ENCODE assay signal across 8 cellular contexts in the genomic region with DNA sequence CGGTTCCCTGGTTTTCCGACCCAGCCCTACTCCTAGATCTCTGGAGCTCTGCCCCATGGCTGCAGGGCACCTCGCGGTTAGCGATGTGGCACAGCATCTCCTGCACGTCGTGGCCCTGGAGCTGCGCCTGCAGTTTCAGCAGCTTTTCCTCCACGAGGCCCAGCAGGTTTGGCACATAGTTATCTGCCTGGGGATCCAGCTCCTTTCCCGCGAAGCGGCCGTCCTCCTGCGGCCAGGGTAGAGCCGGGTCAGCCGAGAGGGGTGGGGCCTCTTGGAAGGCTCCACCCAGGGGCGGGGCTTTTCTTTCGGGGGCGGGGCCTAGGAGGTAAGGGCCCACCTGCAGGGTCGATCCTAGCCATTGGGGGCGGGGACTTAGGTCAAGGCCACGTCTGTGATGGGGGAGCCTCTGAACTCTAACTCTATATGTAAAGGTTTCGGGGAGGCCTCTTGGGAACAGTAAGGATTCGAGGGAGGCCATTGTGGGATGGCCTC. TPM values are rescaled to one million over a fixed set of nuclear protein-coding genes. Genes with fewer than 3 reads are reported as not detected.
DNase-seq lines count a peak whose midpoint lies in the region; ATAC-seq and TF ChIP-seq lines count a peak whose summit lies in the region.

No MANE protein-coding gene starts in this region.

- CTCF ChIA-PET in Calu3 (lab: Charles Lee) = interaction anchor here (0.6 to 1.5 kb wide), 6 partner anchors 14 to 151 kb away, joined by 3 to 4 read pairs (median 4); partner anchors contain the start of genes ODAD3 and PRKCSH

- intact Hi-C loops in Calu3 (cut with micrococcal nuclease; ENCODE audit: unreplicated experiment) = no loop called here

- H3K36me3 Mint-ChIP-seq in Calu3 (ENCODE audit: insufficient read depth, unreplicated experiment) = peaks cover 27% of the 10 kb centered on the region
- no peaks in the 10 kb centered on the region for H3K36me3 Mint-ChIP-seq in central memory CD8-positive, alpha-beta T cell (ENCODE audit: insufficient read depth)

- H3K36me3 ChIP-seq in RWPE2 (ENCODE audit: low read depth) = no peaks in the 10 kb centered on the region
- H3K36me3 ChIP-seq in mucosa of stomach (ENCODE audit: control insufficient read depth, insufficient read depth, low read length) = no peaks in the 10 kb centered on the region

- BruUV-seq in Calu3 (replicated peaks; lab: Mats Ljungman, UMichigan) = no TSS peak

- H3K27me3 ChIP-seq in RWPE2 (ENCODE audit: insufficient read depth, poor library complexity, severe bottlenecking) (no peaks in the 10 kb centered on the region), mucosa of stomach (ENCODE audit: control insufficient read depth, insufficient read depth, low read length) (peaks cover 53% of the 10 kb centered on the region)

- ATAC-seq in GM21786 (IDR thresholded peaks at IDR 0.05; ENCODE audit: unreplicated experiment) (peak; percentile 23), RWPE2 (ENCODE audit: low read depth) (peak; percentile 47), GM19455 (IDR thresholded peaks at IDR 0.05; ENCODE audit: unreplicated experiment) (no peak), HG02973 (IDR thresholded peaks at IDR 0.05; ENCODE audit: unreplicated experiment) (no peak), HG03025 (IDR thresholded peaks at IDR 0.05; ENCODE audit: low FRiP score, unreplicated experiment) (no peak)
- peak; percentile 37 for ATAC-seq in central memory CD8-positive, alpha-beta T cell (replicated peaks; ENCODE audit: extremely low read depth, poor library complexity, severe bottlenecking)

- peak overlapping the region; percentile 21 for H3K4me3 ChIP-seq in RWPE2 (ENCODE audit: severe bottlenecking)
- peak overlapping the region; percentile 9 for H3K4me3 ChIP-seq in mucosa of stomach (ENCODE audit: low read length)

- DNase-seq in Calu3 = peak; percentile 43
- DNase-seq in RWPE2 (ENCODE audit: low spot score) = peak; percentile 62
- peak in 1 of 2 donors; percentile 20 for DNase-seq in central memory CD8-positive, alpha-beta T cell (ENCODE audit: low spot score in 2 of 2)

- TF ChIP-seq CTCF in Calu3 (IDR thresholded peaks at IDR 0.05; ENCODE audit: unreplicated experiment) (no peak), RWPE2 (IDR thresholded peaks at IDR 0.05; ENCODE audit: poor library complexity, severe bottlenecking) (no peak)

- no peaks in the 10 kb centered on the region for H3K9me3 ChIP-seq in RWPE2 (ENCODE audit: severe bottlenecking)
- no peaks in the 10 kb centered on the region for H3K9me3 ChIP-seq in mucosa of stomach (ENCODE audit: control insufficient read depth, low read length)

- H3K4me1 ChIP-seq in RWPE2 (ENCODE audit: insufficient read depth, poor library complexity, severe bottlenecking) (peaks cover 4% of the 10 kb centered on the region), mucosa of stomach (ENCODE audit: control insufficient read depth, insufficient read depth, low read length) (peaks cover 35% of the 10 kb centered on the region)

- no peak overlapping the region for H3K27ac ChIP-seq in RWPE2 (ENCODE audit: poor library complexity, severe bottlenecking)

- no peak overlapping the region for H3K27ac Mint-ChIP-seq in Calu3 (ENCODE audit: unreplicated experiment)
- H3K27ac Mint-ChIP-seq in central memory CD8-positive, alpha-beta T cell (ENCODE audit: low read depth) = no peak overlapping the region

- peak overlapping the region; percentile 36 for H3K4me3 Mint-ChIP-seq in Calu3 (ENCODE audit: low read depth, unreplicated experiment)
- H3K4me3 Mint-ChIP-seq in central memory CD8-positive, alpha-beta T cell = peak overlapping the region; percentile 75

- H3K9me3 Mint-ChIP-seq in Calu3 (ENCODE audit: low read depth, unreplicated experiment) = no peaks in the 10 kb centered on the region
- H3K9me3 Mint-ChIP-seq in central memory CD8-positive, alpha-beta T cell = no peaks in the 10 kb centered on the region

- no peak overlapping the region for H3K9ac ChIP-seq in mucosa of stomach (ENCODE audit: low read length)

- H3K4me1 Mint-ChIP-seq in Calu3 (ENCODE audit: low read depth, unreplicated experiment) = peaks cover 11% of the 10 kb centered on the region
- H3K4me1 Mint-ChIP-seq in central memory CD8-positive, alpha-beta T cell = peaks cover 35% of the 10 kb centered on the region

- peaks cover 16% of the 10 kb centered on the region for H3K27me3 Mint-ChIP-seq in Calu3 (ENCODE audit: unreplicated experiment)
- peaks cover 75% of the 10 kb centered on the region for H3K27me3 Mint-ChIP-seq in central memory CD8-positive, alpha-beta T cell

RNA-seq across cellular contexts. Expression of gene RGL3, which starts 2.5 kb away (rescaled TPM):
- total RNA-seq in Calu3 (2022) = 83.1 and 84.1 TPM in 2 replicates

RNA-seq across cellular contexts. Expression of gene ODAD3, which starts 13.3 kb away (rescaled TPM):
- total RNA-seq in Calu3 (2022) = not detected in 2 replicates

RNA-seq across cellular contexts. Expression of gene PRKCSH, which starts 13.8 kb away (rescaled TPM):
- total RNA-seq in Calu3 (2022) = 298 and 318 TPM in 2 replicates

RNA-seq across cellular contexts. Expression of gene EPOR, which starts 37.5 kb away (rescaled TPM):
- total RNA-seq in Calu3 (2022) = 5.9 and 6.1 TPM in 2 replicates

RNA-seq across cellular contexts. Expression of gene SWSAP1, which starts 47.2 kb away (rescaled TPM):
- total RNA-seq in Calu3 (2022) = 1.7 and 2.0 TPM in 2 replicates

Comparison
In these comparisons a context has a peak if more than half of its experiments do, and no peak if none do; other contexts are left out.
1. ATAC-seq: peak in GM21786 (single experiment), RWPE2 (single experiment) and central memory CD8-positive, alpha-beta T cell (single experiment); none in GM19455 (single experiment), HG02973 (single experiment) and HG03025 (single experiment).